In the genomic region with DNA sequence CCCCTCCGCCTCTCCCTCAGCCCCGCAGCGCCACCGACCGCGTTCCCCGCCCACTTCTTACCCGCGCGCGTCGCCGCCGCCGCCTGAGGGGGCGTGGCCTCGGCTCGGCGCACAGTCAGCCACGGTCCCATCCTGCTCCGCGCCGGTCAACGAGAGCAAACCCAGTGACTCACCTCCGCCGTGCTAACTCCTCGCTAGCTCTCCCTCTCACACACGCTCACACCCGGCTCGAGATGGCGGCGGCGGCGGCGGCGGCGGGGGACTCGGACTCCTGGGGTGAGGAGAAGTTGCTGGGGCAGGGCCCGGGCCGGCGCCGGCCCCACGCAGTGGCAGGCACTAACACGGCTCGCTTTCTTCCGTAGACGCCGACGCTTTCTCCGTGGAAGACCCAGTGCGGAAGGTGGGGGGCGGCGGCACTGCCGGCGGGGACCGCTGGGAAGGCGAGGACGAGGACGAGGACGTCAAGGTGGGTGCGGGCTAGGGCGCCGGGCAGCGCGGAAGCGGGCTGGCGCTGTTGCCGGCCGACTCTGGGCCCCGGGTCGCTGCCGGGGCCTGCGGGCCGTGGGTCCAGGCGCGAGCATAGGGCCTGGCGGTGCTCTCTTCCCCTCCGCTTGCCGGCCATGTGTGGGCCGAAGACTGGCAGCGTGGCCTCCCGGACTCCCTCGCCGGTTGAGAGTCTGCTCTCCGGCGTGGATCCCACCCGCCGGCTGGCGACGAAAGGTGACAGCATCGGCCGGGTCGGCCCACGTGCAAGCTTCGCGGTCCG, we compare ENCODE assay signal across 1 cellular context.
TF ChIP-seq lines count a peak whose summit lies in the region.

A gene with protein sequence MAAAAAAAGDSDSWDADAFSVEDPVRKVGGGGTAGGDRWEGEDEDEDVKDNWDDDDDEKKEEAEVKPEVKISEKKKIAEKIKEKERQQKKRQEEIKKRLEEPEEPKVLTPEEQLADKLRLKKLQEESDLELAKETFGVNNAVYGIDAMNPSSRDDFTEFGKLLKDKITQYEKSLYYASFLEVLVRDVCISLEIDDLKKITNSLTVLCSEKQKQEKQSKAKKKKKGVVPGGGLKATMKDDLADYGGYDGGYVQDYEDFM (plus strand): TSS at position 186 of the 766 bp plus-strand sequence. CDS start 48 bp downstream, at position 234.

TF ChIP-seq in GM12878, 131 proteins besides CTCF, POLR2A, EP300 and RAD21 (continued from another document and continues in another):
- TF ChIP-seq, protein P1, sequence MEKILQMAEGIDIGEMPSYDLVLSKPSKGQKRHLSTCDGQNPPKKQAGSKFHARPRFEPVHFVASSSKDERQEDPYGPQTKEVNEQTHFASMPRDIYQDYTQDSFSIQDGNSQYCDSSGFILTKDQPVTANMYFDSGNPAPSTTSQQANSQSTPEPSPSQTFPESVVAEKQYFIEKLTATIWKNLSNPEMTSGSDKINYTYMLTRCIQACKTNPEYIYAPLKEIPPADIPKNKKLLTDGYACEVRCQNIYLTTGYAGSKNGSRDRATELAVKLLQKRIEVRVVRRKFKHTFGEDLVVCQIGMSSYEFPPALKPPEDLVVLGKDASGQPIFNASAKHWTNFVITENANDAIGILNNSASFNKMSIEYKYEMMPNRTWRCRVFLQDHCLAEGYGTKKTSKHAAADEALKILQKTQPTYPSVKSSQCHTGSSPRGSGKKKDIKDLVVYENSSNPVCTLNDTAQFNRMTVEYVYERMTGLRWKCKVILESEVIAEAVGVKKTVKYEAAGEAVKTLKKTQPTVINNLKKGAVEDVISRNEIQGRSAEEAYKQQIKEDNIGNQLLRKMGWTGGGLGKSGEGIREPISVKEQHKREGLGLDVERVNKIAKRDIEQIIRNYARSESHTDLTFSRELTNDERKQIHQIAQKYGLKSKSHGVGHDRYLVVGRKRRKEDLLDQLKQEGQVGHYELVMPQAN (conservative IDR thresholded peaks at IDR 0.05), result peak; percentile 88
- 0 out of 2 replicates have a peak, but pooled peaks have one; percentile 20 for TF ChIP-seq MEF2A (IDR thresholded peaks at IDR 0.05; ENCODE audit: insufficient read depth, low read depth, low read length)
- TF ChIP-seq JUNB (IDR thresholded peaks at IDR 0.05), result no peak
- TF ChIP-seq, protein P2, sequence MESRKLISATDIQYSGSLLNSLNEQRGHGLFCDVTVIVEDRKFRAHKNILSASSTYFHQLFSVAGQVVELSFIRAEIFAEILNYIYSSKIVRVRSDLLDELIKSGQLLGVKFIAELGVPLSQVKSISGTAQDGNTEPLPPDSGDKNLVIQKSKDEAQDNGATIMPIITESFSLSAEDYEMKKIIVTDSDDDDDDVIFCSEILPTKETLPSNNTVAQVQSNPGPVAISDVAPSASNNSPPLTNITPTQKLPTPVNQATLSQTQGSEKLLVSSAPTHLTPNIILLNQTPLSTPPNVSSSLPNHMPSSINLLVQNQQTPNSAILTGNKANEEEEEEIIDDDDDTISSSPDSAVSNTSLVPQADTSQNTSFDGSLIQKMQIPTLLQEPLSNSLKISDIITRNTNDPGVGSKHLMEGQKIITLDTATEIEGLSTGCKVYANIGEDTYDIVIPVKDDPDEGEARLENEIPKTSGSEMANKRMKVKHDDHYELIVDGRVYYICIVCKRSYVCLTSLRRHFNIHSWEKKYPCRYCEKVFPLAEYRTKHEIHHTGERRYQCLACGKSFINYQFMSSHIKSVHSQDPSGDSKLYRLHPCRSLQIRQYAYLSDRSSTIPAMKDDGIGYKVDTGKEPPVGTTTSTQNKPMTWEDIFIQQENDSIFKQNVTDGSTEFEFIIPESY (IDR thresholded peaks at IDR 0.05), result no peak
- TF ChIP-seq NFYA (IDR thresholded peaks at IDR 0.05; ENCODE audit: borderline replicate concordance, low read depth, low read length), result no peak
- peak; percentile 76; the same call in 1 of the 2 replicates for TF ChIP-seq GATAD2B (conservative IDR thresholded peaks at IDR 0.05; ENCODE audit: low read depth)
- TF ChIP-seq, protein P3, sequence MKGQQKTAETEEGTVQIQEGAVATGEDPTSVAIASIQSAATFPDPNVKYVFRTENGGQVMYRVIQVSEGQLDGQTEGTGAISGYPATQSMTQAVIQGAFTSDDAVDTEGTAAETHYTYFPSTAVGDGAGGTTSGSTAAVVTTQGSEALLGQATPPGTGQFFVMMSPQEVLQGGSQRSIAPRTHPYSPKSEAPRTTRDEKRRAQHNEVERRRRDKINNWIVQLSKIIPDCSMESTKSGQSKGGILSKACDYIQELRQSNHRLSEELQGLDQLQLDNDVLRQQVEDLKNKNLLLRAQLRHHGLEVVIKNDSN (IDR thresholded peaks at IDR 0.05; ENCODE audit: borderline replicate concordance, extremely low read length, insufficient read depth, low read depth, low read length), result no peak
- TF ChIP-seq JUND (IDR thresholded peaks at IDR 0.05; ENCODE audit: low read depth, low read length), result peak; percentile 22; the same call in 1 of the 2 replicates
- 0 out of 2 replicates have a peak, but pooled peaks have one; percentile 49 for TF ChIP-seq NBN (IDR thresholded peaks at IDR 0.05)
- peak; percentile 43; the same call in 1 of the 2 replicates for TF ChIP-seq TCF12 (IDR thresholded peaks at IDR 0.05; ENCODE audit: low read depth, low read length)
- TF ChIP-seq, protein P4, sequence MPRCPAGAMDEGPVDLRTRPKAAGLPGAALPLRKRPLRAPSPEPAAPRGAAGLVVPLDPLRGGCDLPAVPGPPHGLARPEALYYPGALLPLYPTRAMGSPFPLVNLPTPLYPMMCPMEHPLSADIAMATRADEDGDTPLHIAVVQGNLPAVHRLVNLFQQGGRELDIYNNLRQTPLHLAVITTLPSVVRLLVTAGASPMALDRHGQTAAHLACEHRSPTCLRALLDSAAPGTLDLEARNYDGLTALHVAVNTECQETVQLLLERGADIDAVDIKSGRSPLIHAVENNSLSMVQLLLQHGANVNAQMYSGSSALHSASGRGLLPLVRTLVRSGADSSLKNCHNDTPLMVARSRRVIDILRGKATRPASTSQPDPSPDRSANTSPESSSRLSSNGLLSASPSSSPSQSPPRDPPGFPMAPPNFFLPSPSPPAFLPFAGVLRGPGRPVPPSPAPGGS (IDR thresholded peaks at IDR 0.05; ENCODE audit: borderline replicate concordance, insufficient read depth, low read depth, low read length, poor library complexity, severe bottlenecking), result no peak
- TF ChIP-seq EGR1 (IDR thresholded peaks at IDR 0.05; ENCODE audit: borderline replicate concordance in 1 of 2, low read depth in 2 of 2, low read length in 2 of 2), result peak; percentile 16 to 77
- TF ChIP-seq MXI1 (IDR thresholded peaks at IDR 0.05; ENCODE audit: low read depth, low read length), result 0 out of 2 replicates have a peak, but pooled peaks have one; percentile 10
- no peak for TF ChIP-seq SMAD1 (IDR thresholded peaks at IDR 0.05; ENCODE audit: low read depth, partially characterized antibody)
- TF ChIP-seq IRF4 (IDR thresholded peaks at IDR 0.05; ENCODE audit: low read depth, low read length), result no peak
- TF ChIP-seq, protein P5, sequence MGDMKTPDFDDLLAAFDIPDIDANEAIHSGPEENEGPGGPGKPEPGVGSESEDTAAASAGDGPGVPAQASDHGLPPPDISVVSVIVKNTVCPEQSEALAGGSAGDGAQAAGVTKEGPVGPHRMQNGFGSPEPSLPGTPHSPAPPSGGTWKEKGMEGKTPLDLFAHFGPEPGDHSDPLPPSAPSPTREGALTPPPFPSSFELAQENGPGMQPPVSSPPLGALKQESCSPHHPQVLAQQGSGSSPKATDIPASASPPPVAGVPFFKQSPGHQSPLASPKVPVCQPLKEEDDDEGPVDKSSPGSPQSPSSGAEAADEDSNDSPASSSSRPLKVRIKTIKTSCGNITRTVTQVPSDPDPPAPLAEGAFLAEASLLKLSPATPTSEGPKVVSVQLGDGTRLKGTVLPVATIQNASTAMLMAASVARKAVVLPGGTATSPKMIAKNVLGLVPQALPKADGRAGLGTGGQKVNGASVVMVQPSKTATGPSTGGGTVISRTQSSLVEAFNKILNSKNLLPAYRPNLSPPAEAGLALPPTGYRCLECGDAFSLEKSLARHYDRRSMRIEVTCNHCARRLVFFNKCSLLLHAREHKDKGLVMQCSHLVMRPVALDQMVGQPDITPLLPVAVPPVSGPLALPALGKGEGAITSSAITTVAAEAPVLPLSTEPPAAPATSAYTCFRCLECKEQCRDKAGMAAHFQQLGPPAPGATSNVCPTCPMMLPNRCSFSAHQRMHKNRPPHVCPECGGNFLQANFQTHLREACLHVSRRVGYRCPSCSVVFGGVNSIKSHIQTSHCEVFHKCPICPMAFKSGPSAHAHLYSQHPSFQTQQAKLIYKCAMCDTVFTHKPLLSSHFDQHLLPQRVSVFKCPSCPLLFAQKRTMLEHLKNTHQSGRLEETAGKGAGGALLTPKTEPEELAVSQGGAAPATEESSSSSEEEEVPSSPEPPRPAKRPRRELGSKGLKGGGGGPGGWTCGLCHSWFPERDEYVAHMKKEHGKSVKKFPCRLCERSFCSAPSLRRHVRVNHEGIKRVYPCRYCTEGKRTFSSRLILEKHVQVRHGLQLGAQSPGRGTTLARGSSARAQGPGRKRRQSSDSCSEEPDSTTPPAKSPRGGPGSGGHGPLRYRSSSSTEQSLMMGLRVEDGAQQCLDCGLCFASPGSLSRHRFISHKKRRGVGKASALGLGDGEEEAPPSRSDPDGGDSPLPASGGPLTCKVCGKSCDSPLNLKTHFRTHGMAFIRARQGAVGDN (IDR thresholded peaks at IDR 0.05), result peak; percentile 18
- TF ChIP-seq BACH1 (IDR thresholded peaks at IDR 0.05; ENCODE audit: borderline replicate concordance), result peak; percentile 74
- no peak; the same call in 1 of the 2 replicates for TF ChIP-seq HCFC1 (IDR thresholded peaks at IDR 0.05; ENCODE audit: low read length)
- TF ChIP-seq CREB1 (IDR thresholded peaks at IDR 0.05; ENCODE audit: low read depth), result peak; percentile 47; the same call in 1 of the 2 replicates
- TF ChIP-seq, protein P6, sequence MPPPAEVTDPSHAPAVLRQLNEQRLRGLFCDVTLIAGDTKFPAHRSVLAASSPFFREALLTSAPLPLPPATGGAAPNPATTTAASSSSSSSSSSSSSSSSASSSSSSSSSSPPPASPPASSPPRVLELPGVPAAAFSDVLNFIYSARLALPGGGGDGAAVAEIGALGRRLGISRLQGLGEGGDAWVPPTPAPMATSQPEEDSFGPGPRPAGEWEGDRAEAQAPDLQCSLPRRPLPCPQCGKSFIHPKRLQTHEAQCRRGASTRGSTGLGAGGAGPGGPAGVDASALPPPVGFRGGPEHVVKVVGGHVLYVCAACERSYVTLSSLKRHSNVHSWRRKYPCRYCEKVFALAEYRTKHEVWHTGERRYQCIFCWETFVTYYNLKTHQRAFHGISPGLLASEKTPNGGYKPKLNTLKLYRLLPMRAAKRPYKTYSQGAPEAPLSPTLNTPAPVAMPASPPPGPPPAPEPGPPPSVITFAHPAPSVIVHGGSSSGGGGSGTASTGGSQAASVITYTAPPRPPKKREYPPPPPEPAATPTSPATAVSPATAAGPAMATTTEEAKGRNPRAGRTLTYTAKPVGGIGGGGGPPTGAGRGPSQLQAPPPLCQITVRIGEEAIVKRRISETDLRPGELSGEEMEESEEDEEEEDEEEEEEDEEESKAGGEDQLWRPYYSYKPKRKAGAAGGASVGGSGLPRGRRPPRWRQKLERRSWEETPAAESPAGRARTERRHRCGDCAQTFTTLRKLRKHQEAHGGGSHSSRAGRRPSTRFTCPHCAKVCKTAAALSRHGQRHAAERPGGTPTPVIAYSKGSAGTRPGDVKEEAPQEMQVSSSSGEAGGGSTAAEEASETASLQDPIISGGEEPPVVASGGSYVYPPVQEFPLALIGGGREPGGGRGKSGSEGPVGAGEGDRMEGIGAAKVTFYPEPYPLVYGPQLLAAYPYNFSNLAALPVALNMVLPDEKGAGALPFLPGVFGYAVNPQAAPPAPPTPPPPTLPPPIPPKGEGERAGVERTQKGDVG (CRISPR knock-in tag; IDR thresholded peaks at IDR 0.05), result no peak
- TF ChIP-seq STAT1 (conservative IDR thresholded peaks at IDR 0.05), result no peak
- TF ChIP-seq, protein P7, sequence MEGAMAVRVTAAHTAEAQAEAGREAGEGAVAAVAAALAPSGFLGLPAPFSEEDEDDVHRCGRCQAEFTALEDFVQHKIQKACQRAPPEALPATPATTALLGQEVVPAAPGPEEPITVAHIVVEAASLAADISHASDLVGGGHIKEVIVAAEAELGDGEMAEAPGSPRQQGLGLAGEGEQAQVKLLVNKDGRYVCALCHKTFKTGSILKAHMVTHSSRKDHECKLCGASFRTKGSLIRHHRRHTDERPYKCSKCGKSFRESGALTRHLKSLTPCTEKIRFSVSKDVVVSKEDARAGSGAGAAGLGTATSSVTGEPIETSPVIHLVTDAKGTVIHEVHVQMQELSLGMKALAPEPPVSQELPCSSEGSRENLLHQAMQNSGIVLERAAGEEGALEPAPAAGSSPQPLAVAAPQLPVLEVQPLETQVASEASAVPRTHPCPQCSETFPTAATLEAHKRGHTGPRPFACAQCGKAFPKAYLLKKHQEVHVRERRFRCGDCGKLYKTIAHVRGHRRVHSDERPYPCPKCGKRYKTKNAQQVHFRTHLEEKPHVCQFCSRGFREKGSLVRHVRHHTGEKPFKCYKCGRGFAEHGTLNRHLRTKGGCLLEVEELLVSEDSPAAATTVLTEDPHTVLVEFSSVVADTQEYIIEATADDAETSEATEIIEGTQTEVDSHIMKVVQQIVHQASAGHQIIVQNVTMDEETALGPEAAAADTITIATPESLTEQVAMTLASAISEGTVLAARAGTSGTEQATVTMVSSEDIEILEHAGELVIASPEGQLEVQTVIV (IDR thresholded peaks at IDR 0.05; ENCODE audit: borderline replicate concordance, partially characterized antibody), result no peak
- TF ChIP-seq YY1 (IDR thresholded peaks at IDR 0.05; ENCODE audit: low read depth, low read length), result no peak
- TF ChIP-seq EZH2 (IDR thresholded peaks at IDR 0.05; ENCODE audit: borderline replicate concordance, control insufficient read depth, low read depth, low read length), result no peak
- no peak for TF ChIP-seq ZSCAN29 (IDR thresholded peaks at IDR 0.05)
- peak; percentile 68 for TF ChIP-seq IKZF1 (conservative IDR thresholded peaks at IDR 0.05)
- TF ChIP-seq, protein P8, sequence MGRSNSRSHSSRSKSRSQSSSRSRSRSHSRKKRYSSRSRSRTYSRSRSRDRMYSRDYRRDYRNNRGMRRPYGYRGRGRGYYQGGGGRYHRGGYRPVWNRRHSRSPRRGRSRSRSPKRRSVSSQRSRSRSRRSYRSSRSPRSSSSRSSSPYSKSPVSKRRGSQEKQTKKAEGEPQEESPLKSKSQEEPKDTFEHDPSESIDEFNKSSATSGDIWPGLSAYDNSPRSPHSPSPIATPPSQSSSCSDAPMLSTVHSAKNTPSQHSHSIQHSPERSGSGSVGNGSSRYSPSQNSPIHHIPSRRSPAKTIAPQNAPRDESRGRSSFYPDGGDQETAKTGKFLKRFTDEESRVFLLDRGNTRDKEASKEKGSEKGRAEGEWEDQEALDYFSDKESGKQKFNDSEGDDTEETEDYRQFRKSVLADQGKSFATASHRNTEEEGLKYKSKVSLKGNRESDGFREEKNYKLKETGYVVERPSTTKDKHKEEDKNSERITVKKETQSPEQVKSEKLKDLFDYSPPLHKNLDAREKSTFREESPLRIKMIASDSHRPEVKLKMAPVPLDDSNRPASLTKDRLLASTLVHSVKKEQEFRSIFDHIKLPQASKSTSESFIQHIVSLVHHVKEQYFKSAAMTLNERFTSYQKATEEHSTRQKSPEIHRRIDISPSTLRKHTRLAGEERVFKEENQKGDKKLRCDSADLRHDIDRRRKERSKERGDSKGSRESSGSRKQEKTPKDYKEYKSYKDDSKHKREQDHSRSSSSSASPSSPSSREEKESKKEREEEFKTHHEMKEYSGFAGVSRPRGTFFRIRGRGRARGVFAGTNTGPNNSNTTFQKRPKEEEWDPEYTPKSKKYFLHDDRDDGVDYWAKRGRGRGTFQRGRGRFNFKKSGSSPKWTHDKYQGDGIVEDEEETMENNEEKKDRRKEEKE (IDR thresholded peaks at IDR 0.05), result no peak
- TF ChIP-seq RB1 (IDR thresholded peaks at IDR 0.05; ENCODE audit: borderline replicate concordance), result peak; percentile 77; the same call in 1 of the 2 replicates
- TF ChIP-seq ESRRA (IDR thresholded peaks at IDR 0.05; ENCODE audit: low read length), result no peak
- TF ChIP-seq MTA2 (IDR thresholded peaks at IDR 0.05; ENCODE audit: low read depth), result no peak
- peak; percentile 73 for TF ChIP-seq DPF2 (IDR thresholded peaks at IDR 0.05)
- TF ChIP-seq SP1 (IDR thresholded peaks at IDR 0.05; ENCODE audit: low read depth, low read length), result peak; percentile 25
- TF ChIP-seq POU2F2 (IDR thresholded peaks at IDR 0.05; ENCODE audit: borderline replicate concordance, low read depth, low read length), result 0 out of 3 replicates have a peak, but pooled peaks have one; percentile 28
